In genomic region chr7:140541513-140542192, GRCh38 we compare ENCODE assay signal across 8 cellular contexts.
DNase-seq lines count a peak whose midpoint lies in the region; ATAC-seq and TF ChIP-seq lines count a peak whose summit lies in the region.

No MANE protein-coding gene starts in this region.

- H3K9me3 ChIP-seq in iPS-18c (ENCODE audit: control insufficient read depth, insufficient read depth, low read length) (no peaks in the 10 kb centered on the region), stomach smooth muscle (ENCODE audit: control insufficient read depth in 2 of 2, low read length in 2 of 2) (no peaks in the 10 kb centered on the region)

- no peaks in the 10 kb centered on the region for H3K27me3 ChIP-seq in stomach smooth muscle (ENCODE audit: control insufficient read depth in 1 of 2, insufficient read depth in 2 of 2, low read length in 2 of 2)

- TF ChIP-seq CTCF in astrocyte of the cerebellum (IDR thresholded peaks at IDR 0.05; ENCODE audit: low read depth, low read length, missing control alignments): no peak

- peaks cover 39% of the 10 kb centered on the region for H3K4me1 ChIP-seq in stomach smooth muscle (ENCODE audit: control insufficient read depth, insufficient read depth, low read length)

- peaks cover 12 to 21% of the 10 kb centered on the region in 2 donors for H3K36me3 ChIP-seq in stomach smooth muscle (ENCODE audit: control insufficient read depth in 2 of 2, insufficient read depth in 2 of 2, low read length in 2 of 2)

- H3K4me3 ChIP-seq in astrocyte of the cerebellum (ENCODE audit: low read depth, low read length) (peak overlapping the region; percentile 16), iPS-18c (ENCODE audit: insufficient read depth, low read depth, low read length) (peak overlapping the region; percentile 21; the same call in 1 of the 2 replicates), stomach smooth muscle (ENCODE audit: low read length in 2 of 2) (peak overlapping the region; percentile 40 to 45)

- H3K27ac ChIP-seq in stomach smooth muscle (ENCODE audit: low read length): peak overlapping the region; percentile 79

- DNase-seq in COLO668 (lab: John Stamatoyannopoulos, UW; ENCODE audit: unreplicated experiment) (peak; percentile 88), NCI-H187 (lab: John Stamatoyannopoulos, UW) (peak; percentile 90), astrocyte of the cerebellum (ENCODE audit: low read depth) (peak; percentile 78), OCI-M1 (lab: John Stamatoyannopoulos, UW) (no peak)
- no peak for DNase-seq in activated T-cell treated with anti-CD3 and anti-CD28 coated beads, Interleukin-2, amount 50 U/mL, for 1 hour

- no peak for ATAC-seq in GM21381 (IDR thresholded peaks at IDR 0.05; ENCODE audit: unreplicated experiment)

- H3K9ac ChIP-seq in stomach smooth muscle (ENCODE audit: low read length in 2 of 2): peak overlapping the region; percentile 29 to 42

- in situ Hi-C loops in astrocyte of the cerebellum (cut with HindIII; ENCODE audit: low sequenced_read_pairs): no loop called here

Comparison
In these comparisons a context has a peak if more than half of its experiments do, and no peak if none do; other contexts are left out.
1. DNase-seq: peak in COLO668 (single experiment), NCI-H187 (2 of 2) and astrocyte of the cerebellum (single experiment); none in activated T-cell treated with anti-CD3 and anti-CD28 coated beads, Interleukin-2, amount 50 U/mL, for 1 hour (single experiment) and OCI-M1 (single experiment).
2. Peak in every context shown above with its lines, with median percentiles within 50 percentile points of each other: H3K4me3 ChIP-seq.